Comparison of ENCODE assay signal across 8 cellular contexts in genomic region chr11:36509265-36509664, GRCh38. TPM values are rescaled to one million over a fixed set of nuclear protein-coding genes. Genes with fewer than 3 reads are reported as not detected.
A peak's percentile ranks its signal among the peaks of the same experiment; 100 is the strongest.
DNase-seq lines count a peak whose midpoint lies in the region; TF ChIP-seq lines count a peak whose summit lies in the region.

No MANE protein-coding gene starts in this region.

- H3K9me3 ChIP-seq in KOPT-K1 (ENCODE audit: insufficient read depth, low read length, poor library complexity, severe bottlenecking) (no peaks in the 10 kb centered on the region), neuron (ENCODE audit: low read length) (peaks cover 2% of the 10 kb centered on the region)

- TF ChIP-seq CTCF in GM13976 (IDR thresholded peaks at IDR 0.05; ENCODE audit: borderline replicate concordance, control extremely low read depth, extremely low read depth, insufficient read depth, missing control alignments) (no peak), fibroblast of villous mesenchyme (IDR thresholded peaks at IDR 0.05; ENCODE audit: insufficient read depth, low read depth, low read length) (no peak)

- H3K27ac ChIP-seq in KOPT-K1 (ENCODE audit: low read depth, low read length, poor library complexity, severe bottlenecking) = peak overlapping the region; percentile 82

- H3K27me3 ChIP-seq in neuron (ENCODE audit: insufficient read depth, low read length) = no peaks in the 10 kb centered on the region

- peak; percentile 27 for DNase-seq in A172 (ENCODE audit: low spot score)
- peak; percentile 34 for DNase-seq in GM13976 (ENCODE audit: low spot score)
- DNase-seq in activated T-cell treated with anti-CD3 and anti-CD28 coated beads for 4 hours = peak; percentile 18
- peak; percentile 47 for DNase-seq in fibroblast of villous mesenchyme (ENCODE audit: low read depth)
- no peak for DNase-seq in SHP77 treated with DMSO at 0.1 percent for 48 hours (lab: John Stamatoyannopoulos, UW)
- DNase-seq in SW 1271 (lab: John Stamatoyannopoulos, UW) = no peak

- peak overlapping the region; percentile 88 for H2AFZ ChIP-seq in neuron (ENCODE audit: low read depth, low read length)

- H3K36me3 ChIP-seq in KOPT-K1 (ENCODE audit: insufficient read depth, low read length) = peaks cover 4% of the 10 kb centered on the region; the same call in 1 of the 2 replicates
- peaks cover 5% of the 10 kb centered on the region for H3K36me3 ChIP-seq in neuron (ENCODE audit: insufficient read depth, low read length)

- in situ Hi-C loops in GM13976 (cut with MboI; ENCODE audit: low sequenced_read_pairs, unreplicated experiment) = no loop called here

- H3K4me3 ChIP-seq in fibroblast of villous mesenchyme (ENCODE audit: low read depth, low read length) (peak overlapping the region; percentile 92), neuron (ENCODE audit: low read length) (peak overlapping the region; percentile 77)

- peaks cover 17% of the 10 kb centered on the region for H3K4me1 ChIP-seq in neuron (ENCODE audit: insufficient read depth, low read length)

RNA-seq across cellular contexts. Expression of gene TRAF6, which starts 0.8 kb away (rescaled TPM):
- total RNA-seq in A172 (2014; rRNA removed; shearing (Covaris generic)) = 6.9 and 7.7 TPM in 2 replicates
- 9.0 and 13.4 TPM in 2 replicates for total RNA-seq in fibroblast of villous mesenchyme

RNA-seq across cellular contexts. Expression of gene RAG1, which starts 58.5 kb away (rescaled TPM):
- 0.14 and 0.34 TPM in 2 replicates for total RNA-seq in A172 (2014; rRNA removed; shearing (Covaris generic))
- total RNA-seq in fibroblast of villous mesenchyme = 0.32 and 0.86 TPM in 2 replicates

Comparison
In these comparisons a context has a peak if more than half of its experiments do, and no peak if none do; other contexts are left out.
1. DNase-seq: peak in A172 (single experiment), GM13976 (single experiment), activated T-cell treated with anti-CD3 and anti-CD28 coated beads for 4 hours (single experiment) and fibroblast of villous mesenchyme (single experiment); none in SHP77 treated with DMSO at 0.1 percent for 48 hours (single experiment) and SW 1271 (0 of 2).